Comparison of ENCODE assay signal across 25 cellular contexts in the genomic region with DNA sequence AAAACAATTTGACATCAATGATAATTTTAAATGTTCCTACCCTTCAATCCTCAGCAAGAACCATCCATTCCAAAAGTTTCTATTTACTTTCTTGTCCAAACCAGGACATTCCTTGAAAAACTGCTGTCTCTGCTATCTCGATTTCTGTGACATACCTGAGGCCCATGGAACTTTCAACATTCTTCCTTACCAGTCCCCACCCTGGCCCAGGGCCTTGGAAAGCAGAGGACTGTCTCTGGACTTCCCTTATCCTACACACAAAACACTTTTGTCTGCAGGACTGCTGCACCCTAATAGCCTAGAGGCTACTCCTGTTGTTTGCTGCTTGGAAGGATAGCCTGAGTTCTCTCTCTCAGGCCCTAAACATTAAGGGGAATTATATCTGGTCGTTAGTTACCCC.
"Had no signal": no experiment of that assay in that cellular context is flagged by ENCODE, and none has a peak within 500 bp of the region (broad histone marks: within the 10 kb centered on the region; RNA-seq: fewer than 3 reads in every experiment).

No MANE protein-coding gene starts in this region.

- H3K27me3 ChIP-seq: stomach, suprapubic skin, testis, thyroid gland, tibial artery, tibial nerve, transverse colon, upper lobe of left lung, upper lobe of right lung, uterus, vagina had no signal

- H3K4me1 ChIP-seq: stomach, suprapubic skin, testis, thyroid gland, tibial artery, tibial nerve, transverse colon, upper lobe of left lung, upper lobe of right lung, uterus, vagina had no signal

- DNase-seq: stimulated activated CD4-positive, alpha-beta T cell treated with anti-CD3 and anti-CD28 coated beads, Interleukin-2, amount 100 ng/mL, for 24 hours; stimulated activated CD4-positive, alpha-beta T cell treated with anti-CD3 and anti-CD28 coated beads, Interleukin-2, amount 100 ng/mL, for 48 hours; stimulated activated CD4-positive, alpha-beta T cell treated with anti-CD3 and anti-CD28 coated beads, Interleukin-4, amount 100 ng/mL, for 1 hour; stimulated activated CD4-positive, alpha-beta T cell treated with anti-CD3 and anti-CD28 coated beads, Interleukin-4, amount 100 ng/mL, for 24 hours; stimulated activated CD4-positive, alpha-beta T cell treated with anti-CD3 and anti-CD28 coated beads, Interleukin-4, amount 100 ng/mL, for 4 hours; stimulated activated CD8-positive, alpha-beta memory T cell treated with anti-CD3 and anti-CD28 coated beads, Interleukin-4, amount 100 ng/mL, for 48 hours; stimulated activated naive B cell treated with anti-CD40 and anti-IgM and Interleukin-4, amounts not matched to agents 10 μg/mL and 1 μg/mL and 100 μg/mL, for 72 hours; stimulated activated naive CD4-positive, alpha-beta T cell; stimulated activated naive CD4-positive, alpha-beta T cell treated with Interleukin-2 at 50 U/mL for 16 hours; stimulated activated naive CD8-positive, alpha-beta T cell treated with anti-CD3 and anti-CD28 coated beads, Interleukin-15, amount 100 ng/mL, for 72 hours; stomach; substantia nigra; testis; thyroid gland; tibial artery; transverse colon; upper lobe of left lung; upper lobe of right lung; uterus had no signal

- H3K27ac ChIP-seq: stomach, suprapubic skin, testis, thoracic aorta, thyroid gland, tibial artery, tibial nerve, transverse colon, upper lobe of left lung, upper lobe of right lung, uterus, vagina had no signal

- H3K4me3 ChIP-seq: stomach, suprapubic skin, testis, thoracic aorta, thyroid gland, tibial artery, tibial nerve, transverse colon, upper lobe of left lung, upper lobe of right lung, uterus, vagina had no signal

- ATAC-seq: stimulated activated effector memory CD8-positive, alpha-beta T cell treated with anti-CD3 and anti-CD28 coated beads, Interleukin-12 subunit alpha, Interleukin-12 subunit beta, amount 100 ng/mL, for 72 hours; stimulated activated memory B cell treated with anti-CD40 and anti-IgM and Interleukin-4, amounts not matched to agents 10 μg/mL and 1 μg/mL and 100 μg/mL, for 72 hours; stimulated activated naive B cell treated with anti-CD40 and anti-IgM and Interleukin-4, amounts not matched to agents 10 μg/mL and 1 μg/mL and 100 μg/mL, for 72 hours; stimulated activated naive CD8-positive, alpha-beta T cell treated with anti-CD3 and anti-CD28 coated beads, Interleukin-15, amount 100 ng/mL, for 72 hours; upper lobe of right lung had no signal

- H3K36me3 ChIP-seq: stomach, suprapubic skin, thoracic aorta, thyroid gland, tibial artery, tibial nerve, transverse colon, upper lobe of left lung, upper lobe of right lung, uterus, vagina had no signal

- H3K9me3 ChIP-seq: testis, thyroid gland, tibial artery, vagina had no signal
